1 cellular context compared by ENCODE assay signal in genomic region chr1:50419907-50420248, GRCh38.
TF ChIP-seq lines count a peak whose summit lies in the region.

No MANE protein-coding gene starts in this region.

TF ChIP-seq in WTC11, 78 proteins besides CTCF, POLR2A, EP300 and RAD21 (continued from another document):
- no peak for TF ChIP-seq ESRRA (CRISPR knock-in tag; IDR thresholded peaks at IDR 0.05; ENCODE audit: borderline replicate concordance)
TF ChIP-seq in WTC11: peak in this region for 0.
